In the genomic region with DNA sequence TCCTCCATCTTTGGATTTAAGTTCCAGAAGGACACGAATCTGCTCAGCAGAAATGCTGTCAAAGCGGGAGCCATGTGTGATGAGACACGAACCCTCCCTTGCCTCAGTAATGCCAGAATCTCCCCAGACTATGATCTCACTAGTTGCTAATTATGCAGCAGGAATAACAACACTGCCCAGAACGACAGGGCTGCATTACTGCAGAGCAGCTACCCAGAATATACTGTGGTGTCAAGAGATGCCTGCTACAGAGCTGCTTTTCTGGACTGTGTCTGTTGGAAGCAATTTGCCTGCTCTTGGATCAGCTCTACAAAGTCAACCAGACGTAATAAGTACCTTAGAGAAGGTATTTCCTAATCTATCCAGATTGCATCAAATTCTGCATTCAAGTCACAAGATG, we compare ENCODE assay signal across 11 cellular contexts. TPM values are rescaled to one million over a fixed set of nuclear protein-coding genes. Genes with fewer than 3 reads are reported as not detected.
DNase-seq lines count a peak whose midpoint lies in the region; ATAC-seq and TF ChIP-seq lines count a peak whose summit lies in the region.
"Had no signal": no experiment of that assay in that cellular context is flagged by ENCODE, and none has a peak within 500 bp of the region (broad histone marks: within the 10 kb centered on the region; RNA-seq: fewer than 3 reads in every experiment).

No MANE protein-coding gene starts in this region.

- H3K36me3 ChIP-seq in GM23248 (ENCODE audit: low read depth) (0 out of 2 replicates have a peak, but pooled peaks cover 8% of the 10 kb centered on the region), brain microvascular endothelial cell (replicated peaks) (peaks cover 15% of the 10 kb centered on the region), PC-9 (ENCODE audit: low read depth) (no peaks in the 10 kb centered on the region)

- H3K27ac ChIP-seq in GM23248 (peak overlapping the region; percentile 18; the same call in 1 of the 2 replicates), brain microvascular endothelial cell (no peak overlapping the region), PC-9 (no peak overlapping the region)

- H3K4me1 ChIP-seq in GM23248 (ENCODE audit: insufficient read depth), result peaks cover 17% of the 10 kb centered on the region
- peaks cover 8% of the 10 kb centered on the region for H3K4me1 ChIP-seq in PC-9 (replicated peaks; ENCODE audit: insufficient read depth)

- in situ Hi-C loops in GM23248 (cut with MboI), result no loop called here
- in situ Hi-C loops in brain microvascular endothelial cell (cut with HindIII; ENCODE audit: low pct_ligation_motif_present, low sequenced_read_pairs), result no loop called here

- H3K9ac ChIP-seq in GM23248, result 0 out of 2 replicates have a peak overlapping the region, but pooled peaks have one; percentile 11

- H3K27me3 ChIP-seq in GM23248 (replicated peaks; ENCODE audit: insufficient read depth) (no peaks in the 10 kb centered on the region), brain microvascular endothelial cell (replicated peaks) (no peaks in the 10 kb centered on the region), PC-9 (ENCODE audit: insufficient read depth, low read depth) (no peaks in the 10 kb centered on the region)

- CTCF ChIA-PET in PC-9 (lab: Charles Lee), result no interaction called here

- POLR2A ChIA-PET in PC-9 (lab: Charles Lee; ENCODE audit: unreplicated experiment), result no interaction called here

- H3K79me2 ChIP-seq in GM23248 (ENCODE audit: insufficient read depth), result peaks cover 100% of the 10 kb centered on the region
- H3K79me2 ChIP-seq in PC-9 (ENCODE audit: low read depth), result peaks cover 25% of the 10 kb centered on the region; the same call in 1 of the 2 replicates

- H3K4me3 ChIP-seq in GM23248 (no peak overlapping the region), brain microvascular endothelial cell (ENCODE audit: low read depth, low read length) (no peak overlapping the region), PC-9 (no peak overlapping the region)

- no peaks in the 10 kb centered on the region for H3K9me2 ChIP-seq in GM23248 (ENCODE audit: insufficient read depth)
- no peaks in the 10 kb centered on the region for H3K9me2 ChIP-seq in PC-9 (ENCODE audit: insufficient read depth)

- H4K20me1 ChIP-seq in GM23248 (ENCODE audit: insufficient read depth) (peaks cover 8% of the 10 kb centered on the region; the same call in 1 of the 2 replicates), PC-9 (ENCODE audit: insufficient read depth) (0 out of 2 replicates have a peak, but pooled peaks cover 3% of the 10 kb centered on the region)

- BruUV-seq in PC-9 (replicated peaks; lab: Mats Ljungman, UMichigan), result no TSS peak

- WGBS in GM23248 (ENCODE audit: low coverage in 1 of 2, low lambda C conversion rate in 2 of 2, missing lambda C conversion rate in 2 of 2), 2 experiments, result 17 to 19% methylated on average over 5 of the region's 5 CpGs

- intact Hi-C loops in PC-9 (cut with micrococcal nuclease; ENCODE audit: unreplicated experiment), result no loop called here

- H3F3A ChIP-seq in GM23248 (ENCODE audit: insufficient read depth), result peaks cover 18% of the 10 kb centered on the region
- H3F3A ChIP-seq in PC-9 (ENCODE audit: insufficient read depth, low read depth), result peaks cover 4% of the 10 kb centered on the region; the same call in 1 of the 2 replicates

- DNase-seq in GM23248 (peak; percentile 78), brain microvascular endothelial cell (peak; percentile 17), hepatic stellate cell (ENCODE audit: low spot score) (peak; percentile 11), pons (ENCODE audit: low spot score) (peak; percentile 76), AML-193 (lab: John Stamatoyannopoulos, UW) (no peak), PC-9 (no peak), germinal center (ENCODE audit: low spot score) (no peak)
- DNase-seq: naive B cell, NCI-H82 had no signal

- H3K4me2 ChIP-seq in GM23248 (ENCODE audit: unreplicated experiment) (no peak overlapping the region), PC-9 (no peak overlapping the region)

- no peak for ATAC-seq in GM18868 (IDR thresholded peaks at IDR 0.05; ENCODE audit: unreplicated experiment)
- ATAC-seq: stimulated activated effector memory CD8-positive, alpha-beta T cell treated with anti-CD3 and anti-CD28 coated beads, Interleukin-12 subunit alpha, Interleukin-12 subunit beta, amount 100 ng/mL, for 72 hours had no signal

- H2AFZ ChIP-seq in GM23248, result no peak overlapping the region
- no peak overlapping the region for H2AFZ ChIP-seq in PC-9

- H3K9me3 ChIP-seq in GM23248 (ENCODE audit: low read depth) (no peaks in the 10 kb centered on the region), PC-9 (ENCODE audit: insufficient read depth, low read depth) (no peaks in the 10 kb centered on the region)

- no peak for TF ChIP-seq CTCF in brain microvascular endothelial cell (IDR thresholded peaks at IDR 0.05; ENCODE audit: low read depth, low read length, missing control alignments)
- no peak for TF ChIP-seq CTCF in PC-9 (conservative IDR thresholded peaks at IDR 0.05)

RNA-seq across cellular contexts. Expression of a gene that starts 5.5 kb away (rescaled TPM):
- total RNA-seq in GM23248 (2014; rRNA removed; shearing (Covaris generic)), result 21.4 and 22.0 TPM in 2 replicates
- polyA plus RNA-seq in GM23248 (2016; fragmentation: Nextera tagmentation; extraction: Ambion mirVana), result 13.7 and 15.1 TPM in 2 replicates
- total RNA-seq in PC-9 (2021), result 19.3 and 23.1 TPM in 2 replicates

RNA-seq across cellular contexts. Expression of a gene that starts 29.8 kb away (rescaled TPM):
- 29.8 and 67.5 TPM in 2 replicates for total RNA-seq in GM23248 (2014; rRNA removed; shearing (Covaris generic))
- 14.5 and 16.3 TPM in 2 replicates for polyA plus RNA-seq in GM23248 (2016; fragmentation: Nextera tagmentation; extraction: Ambion mirVana)
- 81.9 and 87.4 TPM in 2 replicates for total RNA-seq in PC-9 (2021)

RNA-seq across cellular contexts. Expression of a gene that starts 51.7 kb away (rescaled TPM):
- 16.3 and 22.8 TPM in 2 replicates for total RNA-seq in GM23248 (2014; rRNA removed; shearing (Covaris generic))
- polyA plus RNA-seq in GM23248 (2016; fragmentation: Nextera tagmentation; extraction: Ambion mirVana), result 18.2 and 18.7 TPM in 2 replicates
- 45.7 and 49.0 TPM in 2 replicates for total RNA-seq in PC-9 (2021)

Comparison
In these comparisons a context has a peak if more than half of its experiments do, and no peak if none do; other contexts are left out.
1. DNase-seq: peak in GM23248 (single experiment), brain microvascular endothelial cell (single experiment), hepatic stellate cell (single experiment) and pons (single experiment); none in AML-193 (0 of 2), PC-9 (0 of 2) and germinal center (single experiment).